Comparison of ENCODE assay signal across 8 cellular contexts in the genomic region with DNA sequence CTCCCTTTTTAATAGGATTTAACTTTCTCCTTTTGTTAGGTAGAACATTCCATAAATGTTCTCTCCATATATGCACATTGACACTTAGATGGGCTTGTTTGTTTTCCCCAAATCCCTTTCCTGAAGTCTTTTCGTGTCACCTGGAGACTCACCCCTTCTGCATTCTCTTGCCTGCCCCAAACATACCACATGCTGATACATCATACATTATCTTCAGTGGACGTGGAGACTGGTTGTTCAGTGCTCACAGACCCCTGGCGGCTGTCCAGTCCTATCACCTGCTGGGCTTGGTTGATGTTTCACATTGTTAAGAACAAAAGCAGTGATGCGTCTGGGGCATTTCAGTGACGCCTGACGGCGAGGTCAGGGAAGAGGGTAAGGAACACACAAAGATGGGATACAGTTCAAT. TPM values are rescaled to one million over a fixed set of nuclear protein-coding genes. Genes with fewer than 3 reads are reported as not detected.
A peak's percentile ranks its signal among the peaks of the same experiment; 100 is the strongest.
DNase-seq lines count a peak whose midpoint lies in the region; ATAC-seq and TF ChIP-seq lines count a peak whose summit lies in the region.

No MANE protein-coding gene starts in this region.

- H3K4me1 Mint-ChIP-seq in CD4-positive, alpha-beta T cell (ENCODE audit: low read depth) = peaks cover 56% of the 10 kb centered on the region
- H3K4me1 Mint-ChIP-seq in mesothelial cell of epicardium = peaks cover 57% of the 10 kb centered on the region

- intact Hi-C loops in CD4-positive, alpha-beta T cell (cut with DNase I, micrococcal nuclease) = loop anchor here (1.0 to 10.0 kb wide), 3 partner anchors 10 to 346 kb away; no protein-coding TSS in a partner anchor

- no peaks in the 10 kb centered on the region for H3K27me3 Mint-ChIP-seq in CD4-positive, alpha-beta T cell
- H3K27me3 Mint-ChIP-seq in mesothelial cell of epicardium (ENCODE audit: low read depth) = no peaks in the 10 kb centered on the region

- no peak overlapping the region for H3K27ac ChIP-seq in CD4-positive, alpha-beta T cell (ENCODE audit: low read depth, low read length)

- no peak overlapping the region for H3K4me3 Mint-ChIP-seq in CD4-positive, alpha-beta T cell
- no peak overlapping the region for H3K4me3 Mint-ChIP-seq in mesothelial cell of epicardium

- CTCF ChIA-PET in CD4-positive, alpha-beta T cell (lab: Charles Lee) = interaction anchor here (1.1 to 9.5 kb wide), 4 partner anchors 11 to 56 kb away, joined by 4 to 260 read pairs (median 84); a partner anchor contains a TSS

- TF ChIP-seq CTCF in CD4-positive, alpha-beta T cell (IDR thresholded peaks at IDR 0.05) = no peak
- peak; percentile 43 for TF ChIP-seq CTCF in mesothelial cell of epicardium (IDR thresholded peaks at IDR 0.05; ENCODE audit: unreplicated experiment)

- no peaks in the 10 kb centered on the region for H3K27me3 ChIP-seq in CD4-positive, alpha-beta T cell (ENCODE audit: control insufficient read depth, insufficient read depth, low read length)

- H3K36me3 Mint-ChIP-seq in CD4-positive, alpha-beta T cell (ENCODE audit: low read depth) = no peaks in the 10 kb centered on the region
- H3K36me3 Mint-ChIP-seq in mesothelial cell of epicardium = no peaks in the 10 kb centered on the region

- no peaks in the 10 kb centered on the region for H3K9me3 Mint-ChIP-seq in CD4-positive, alpha-beta T cell
- H3K9me3 Mint-ChIP-seq in mesothelial cell of epicardium = no peaks in the 10 kb centered on the region

- POLR2A ChIA-PET in CD4-positive, alpha-beta T cell (lab: Charles Lee) = interaction anchor here (1.3 to 9.5 kb wide), 6 partner anchors 12 to 298 kb away, joined by 4 to 868 read pairs (median 167); a partner anchor contains a TSS

- peak overlapping the region; percentile 92 for H3K27ac Mint-ChIP-seq in CD4-positive, alpha-beta T cell
- H3K27ac Mint-ChIP-seq in mesothelial cell of epicardium = peak overlapping the region; percentile 98

- ATAC-seq in CD4-positive, alpha-beta T cell (ENCODE audit: poor library complexity) = no peak
- ATAC-seq in HG03521 (IDR thresholded peaks at IDR 0.05; ENCODE audit: unreplicated experiment) (no peak), GM19455 (IDR thresholded peaks at IDR 0.05; ENCODE audit: unreplicated experiment) (no peak)

- no peaks in the 10 kb centered on the region for H3K9me3 ChIP-seq in CD4-positive, alpha-beta T cell (ENCODE audit: control insufficient read depth, low read length)

- no peak for DNase-seq in CD4-positive, alpha-beta T cell
- DNase-seq in HT-29 (ENCODE audit: low spot score) = peak; percentile 77
- DNase-seq in SK-N-DZ (ENCODE audit: low spot score) = peak; percentile 75
- peak; percentile 47 to 63 for DNase-seq in mesothelial cell of epicardium (ENCODE audit: low spot score in 2 of 2, unreplicated experiment in 2 of 2)
- no peak for DNase-seq in NCI-H128 (lab: John Stamatoyannopoulos, UW; ENCODE audit: unreplicated experiment)
- DNase-seq in activated CD4-positive, alpha-beta T cell treated with anti-CD3 and anti-CD28 coated beads, Interleukin-2, amount 50 U/mL, for 1 hour = no peak

RNA-seq across cellular contexts. Expression of a gene that starts 22.2 kb away (rescaled TPM):
- not detected for total RNA-seq in CD4-positive, alpha-beta T cell
- total RNA-seq in HT-29 (2014; rRNA removed; shearing (Covaris generic)) = 0.10 TPM in 1 of 2 replicates, not detected in the other
- 0.14 and 0.19 TPM in 2 replicates for polyA plus RNA-seq in SK-N-DZ (2014; cell fraction: cytosol; rRNA removed)
- 0.14 TPM in 1 of 2 replicates, not detected in the other for polyA plus RNA-seq in SK-N-DZ (2014; cell fraction: nucleus; rRNA removed)
- 77.3 to 86.0 TPM (median 82.1 TPM) in 3 replicates for total RNA-seq in mesothelial cell of epicardium

RNA-seq across cellular contexts. Expression of a gene that starts 23.4 kb away (rescaled TPM):
- 100 to 1,000 TPM; 802 to 849 TPM for total RNA-seq in CD4-positive, alpha-beta T cell
- 103 and 116 TPM in 2 replicates for total RNA-seq in HT-29 (2014; rRNA removed; shearing (Covaris generic))
- polyA plus RNA-seq in SK-N-DZ (2014; cell fraction: cytosol; rRNA removed) = 3.5 and 7.4 TPM in 2 replicates
- polyA plus RNA-seq in SK-N-DZ (2014; cell fraction: nucleus; rRNA removed) = 5.1 and 5.3 TPM in 2 replicates
- 186 to 192 TPM (median 191 TPM) in 3 replicates for total RNA-seq in mesothelial cell of epicardium

Comparison
In these comparisons a context has a peak if more than half of its experiments do, and no peak if none do; other contexts are left out.
1. DNase-seq: peak in HT-29 (single experiment), SK-N-DZ (single experiment) and mesothelial cell of epicardium (2 of 2); none in CD4-positive, alpha-beta T cell (0 of 10), NCI-H128 (single experiment) and activated CD4-positive, alpha-beta T cell treated with anti-CD3 and anti-CD28 coated beads, Interleukin-2, amount 50 U/mL, for 1 hour (single experiment).
2. RNA of a gene that starts 22.2 kb away (total RNA-seq): 77.3 to 86.0 TPM in mesothelial cell of epicardium; 0.10 TPM in HT-29 and not detected in CD4-positive, alpha-beta T cell; every median in the first group is over 10 times any median in the second.